ENCODE assay signal across 11 cellular contexts in genomic region chr16:63617047-63617989, GRCh38.
DNase-seq lines count a peak whose midpoint lies in the region; ATAC-seq, FAIRE-seq and TF ChIP-seq lines count a peak whose summit lies in the region.
"Had no signal": no experiment of that assay in that cellular context is flagged by ENCODE, and none has a peak within 500 bp of the region (broad histone marks: within the 10 kb centered on the region; RNA-seq: fewer than 3 reads in every experiment).

No MANE protein-coding gene starts in this region.

- no peaks in the 10 kb centered on the region for H3K23me2 ChIP-seq in H1 (ENCODE audit: low read depth, low read length)

- no peak overlapping the region for H2BK120ac ChIP-seq in H1 (replicated peaks; ENCODE audit: low read depth, low read length)

- peak overlapping the region; percentile 38 for H3K4ac ChIP-seq in H1 (replicated peaks; ENCODE audit: insufficient read length, low read depth, low read length)

- H3K9me3 Mint-ChIP-seq in activated T-cell treated with anti-CD3 and anti-CD28 coated beads, Interleukin-2, amount 50 U/mL, for 24 hours = peaks cover 22% of the 10 kb centered on the region

- H3K23ac ChIP-seq in H1 (ENCODE audit: insufficient read length) = no peak overlapping the region

- WGBS in H1 (ENCODE audit: extremely low coverage in 1 of 2, insufficient coverage in 1 of 2, insufficient read length in 1 of 2, insufficient replicate concordance in 2 of 2, low coverage in 1 of 2, low lambda C conversion rate in 2 of 2, missing lambda C conversion rate in 1 of 2), 2 experiments = 86% methylated on average over 40 of the region's 55 CpGs; no CpG with 5 or more reads in 1 of the 2 experiments
- 36 to 48% methylated on average over 8 to 15 of the region's 55 CpGs for WGBS in upper lobe of left lung, 2 donors

- H2AK5ac ChIP-seq in H1 (ENCODE audit: low read depth, low read length) = no peak overlapping the region

- H3K36me3 Mint-ChIP-seq in activated T-cell treated with anti-CD3 and anti-CD28 coated beads, Interleukin-2, amount 50 U/mL, for 24 hours (ENCODE audit: low read depth) = no peaks in the 10 kb centered on the region
- H3K36me3 Mint-ChIP-seq: activated naive CD4-positive, alpha-beta T cell treated with anti-CD3 and anti-CD28 coated beads, Interleukin-2, amount 50 U/mL, for 24 hours; stimulated activated effector memory CD8-positive, alpha-beta T cell treated with anti-CD3 and anti-CD28 coated beads, Interleukin-12 subunit alpha, Interleukin-12 subunit beta, amount 100 ng/mL, for 72 hours had no signal

- no peaks in the 10 kb centered on the region for H3K27me3 Mint-ChIP-seq in activated T-cell treated with anti-CD3 and anti-CD28 coated beads, Interleukin-2, amount 50 U/mL, for 24 hours
- H3K27me3 Mint-ChIP-seq: activated naive CD4-positive, alpha-beta T cell treated with anti-CD3 and anti-CD28 coated beads, Interleukin-2, amount 50 U/mL, for 24 hours had no signal

- intact Hi-C loops in left lung (cut with DNase I) = no loop called here

- CTCF ChIA-PET in H1 (lab: Charles Lee; ENCODE audit: partially characterized antibody) = interaction anchor here (1.2 to 1.8 kb wide), 2 partner anchors 12 to 156 kb away, joined by 3 to 8 read pairs; no protein-coding TSS in a partner anchor

- H3K36me3 ChIP-seq in H1 (ENCODE audit: control insufficient read depth in 2 of 4, insufficient read depth in 4 of 4, low read length in 3 of 4) (no peaks in the 10 kb centered on the region), left lung (no peaks in the 10 kb centered on the region), upper lobe of left lung (no peaks in the 10 kb centered on the region)

- H3K9ac ChIP-seq in H1 (replicated peaks in 1 of 4; ENCODE audit: extremely low read depth in 1 of 4, low read depth in 3 of 4, low read length in 3 of 4) = no peak overlapping the region

- DNase-seq in NCI-H345 (lab: John Stamatoyannopoulos, UW) (peak; percentile 51), NCI-H345 treated with DMSO at 0.1 percent for 48 hours (lab: John Stamatoyannopoulos, UW; ENCODE audit: unreplicated experiment) (no peak), H1 (ENCODE audit: low read depth in 1 of 2, low spot score in 2 of 2) (no peak), left lung (peak in 1 of 2 donors; percentile 73), upper lobe of left lung (peak in 1 of 2 donors; percentile 77), cerebellum (ENCODE audit: low spot score) (no peak)
- no peak for DNase-seq in activated T-cell treated with anti-CD3 and anti-CD28 coated beads, Interleukin-2, amount 50 U/mL, for 24 hours

- ATAC-seq in left lung (peak; percentile 58), upper lobe of left lung (ENCODE audit: low FRiP score in 2 of 2) (peak in 1 of 2 donors; percentile 19), HG03196 (IDR thresholded peaks at IDR 0.05; ENCODE audit: unreplicated experiment) (no peak)
- ATAC-seq: GM12878; stimulated activated effector memory CD8-positive, alpha-beta T cell treated with anti-CD3 and anti-CD28 coated beads, Interleukin-12 subunit alpha, Interleukin-12 subunit beta, amount 100 ng/mL, for 72 hours had no signal

- no peak overlapping the region for H2BK20ac ChIP-seq in H1 (ENCODE audit: low read length)

- no peak overlapping the region for H2BK15ac ChIP-seq in H1 (ENCODE audit: low read length)

- H4K8ac ChIP-seq in H1 (ENCODE audit: extremely low read depth, insufficient read depth, low read length) = peak overlapping the region; percentile 88

- no peak overlapping the region for H3K18ac ChIP-seq in H1 (ENCODE audit: extremely low read depth, low read length)

- no peaks in the 10 kb centered on the region for H3K79me1 ChIP-seq in H1 (ENCODE audit: low read depth, low read length)

- peak overlapping the region in 1 of 4 experiments; percentile 5; a peak in 1 of 8 replicates for H3K4me3 ChIP-seq in H1 (ENCODE audit: extremely low read depth in 1 of 4, insufficient read depth in 2 of 4, low read depth in 3 of 4, low read length in 4 of 4)
- H3K4me3 ChIP-seq in left lung = peak overlapping the region; percentile 11 to 16
- peak overlapping the region in 3 of 4 donors; percentile 33 to 42 (median 41) for H3K4me3 ChIP-seq in upper lobe of left lung
- H3K4me3 ChIP-seq: GM12878 had no signal

- peak overlapping the region in 1 of 2 experiments; percentile 23; a peak in 1 of 4 replicates for H3K4me2 ChIP-seq in H1 (ENCODE audit: insufficient read depth in 1 of 2, low read depth in 2 of 2, low read length in 2 of 2)

- H3K9me3 ChIP-seq in H1 (ENCODE audit: insufficient read depth in 2 of 2, low read depth in 1 of 2, low read length in 1 of 2) (peaks cover 0 to 2% of the 10 kb centered on the region in 2 experiments; a peak in 1 of 4 replicates), left lung (peaks cover 0 to 3% of the 10 kb centered on the region in 2 donors), upper lobe of left lung (peaks cover 0 to 7% (median 0%) of the 10 kb centered on the region in 4 donors)

- TF ChIP-seq POLR2A in H1 (IDR thresholded peaks at IDR 0.05; ENCODE audit: control extremely low read depth in 1 of 2, low read depth in 2 of 2, low read length in 2 of 2) (no peak), upper lobe of left lung (IDR thresholded peaks at IDR 0.05) (no peak)

- H3K56ac ChIP-seq in H1 (replicated peaks; ENCODE audit: insufficient read length, low read depth, low read length) = no peak overlapping the region

- no peaks in the 10 kb centered on the region for H3K27me3 ChIP-seq in H1 (replicated peaks in 1 of 4; ENCODE audit: control insufficient read depth in 3 of 4, extremely low read depth in 1 of 4, insufficient read depth in 3 of 4, low read length in 3 of 4)
- peaks cover 0 to 18% of the 10 kb centered on the region in 2 donors for H3K27me3 ChIP-seq in left lung
- no peaks in the 10 kb centered on the region for H3K27me3 ChIP-seq in upper lobe of left lung

- no peaks in the 10 kb centered on the region for H3K4me1 Mint-ChIP-seq in activated T-cell treated with anti-CD3 and anti-CD28 coated beads, Interleukin-2, amount 50 U/mL, for 24 hours (ENCODE audit: low read depth)
- H3K4me1 Mint-ChIP-seq: activated naive CD4-positive, alpha-beta T cell treated with anti-CD3 and anti-CD28 coated beads, Interleukin-2, amount 50 U/mL, for 24 hours; stimulated activated effector memory CD8-positive, alpha-beta T cell treated with anti-CD3 and anti-CD28 coated beads, Interleukin-12 subunit alpha, Interleukin-12 subunit beta, amount 100 ng/mL, for 72 hours had no signal

- no peak overlapping the region for H2BK12ac ChIP-seq in H1 (ENCODE audit: low read depth, low read length)

- H3K4me1 ChIP-seq in H1 (replicated peaks in 1 of 4; ENCODE audit: control insufficient read depth in 3 of 4, insufficient read depth in 4 of 4, low read length in 3 of 4) (peaks cover 0 to 2% (median 0%) of the 10 kb centered on the region in 4 experiments; a peak in 1 of 7 replicates), left lung (no peaks in the 10 kb centered on the region), upper lobe of left lung (peaks cover 0 to 8% (median 0%) of the 10 kb centered on the region in 4 donors)

- FAIRE-seq in H1 (lab: Jason Lieb, UNC) = no peak
- FAIRE-seq: GM12878 had no signal

- no peak overlapping the region for H4K5ac ChIP-seq in H1 (ENCODE audit: insufficient read length, low read depth, low read length)

- no peaks in the 10 kb centered on the region for H4K20me1 ChIP-seq in H1 (replicated peaks in 1 of 2; ENCODE audit: control insufficient read depth in 1 of 2, insufficient read depth in 2 of 2, low read length in 2 of 2)

- H3K4me3 Mint-ChIP-seq in activated T-cell treated with anti-CD3 and anti-CD28 coated beads, Interleukin-2, amount 50 U/mL, for 24 hours = no peak overlapping the region
- H3K4me3 Mint-ChIP-seq: activated naive CD4-positive, alpha-beta T cell treated with anti-CD3 and anti-CD28 coated beads, Interleukin-2, amount 50 U/mL, for 24 hours; stimulated activated effector memory CD8-positive, alpha-beta T cell treated with anti-CD3 and anti-CD28 coated beads, Interleukin-12 subunit alpha, Interleukin-12 subunit beta, amount 100 ng/mL, for 72 hours had no signal

- no peak for TF ChIP-seq RAD21 in H1 (IDR thresholded peaks at IDR 0.05 in 1 of 2, conservative IDR thresholded peaks at IDR 0.05 in 1 of 2; ENCODE audit: low read depth in 2 of 2, low read length in 2 of 2)

- H3K14ac ChIP-seq in H1 (ENCODE audit: insufficient read length) = no peak overlapping the region

- no peak overlapping the region for H2BK5ac ChIP-seq in H1 (ENCODE audit: low read depth, low read length)

- TF ChIP-seq CTCF in H1 (IDR thresholded peaks at IDR 0.05; ENCODE audit: control extremely low read depth in 1 of 3, insufficient read depth in 1 of 3, low read depth in 1 of 3, low read length in 3 of 3) = no peak
- no peak for TF ChIP-seq CTCF in left lung (IDR thresholded peaks at IDR 0.05)
- TF ChIP-seq CTCF in upper lobe of left lung (IDR thresholded peaks at IDR 0.05) = no peak

- H4K91ac ChIP-seq in H1 (replicated peaks; ENCODE audit: insufficient read length, low read length) = no peak overlapping the region

- POLR2A ChIA-PET in H1 (lab: Charles Lee; ENCODE audit: partially characterized antibody) = no interaction called here

- H3K27ac ChIP-seq in H1 (ENCODE audit: low read depth, low read length) = no peak overlapping the region
- H3K27ac ChIP-seq in left lung = no peak overlapping the region
- no peak overlapping the region for H3K27ac ChIP-seq in upper lobe of left lung

- 0 out of 2 replicates have a peak overlapping the region, but pooled peaks have one; percentile 53 for H2AFZ ChIP-seq in H1 (ENCODE audit: low read length)

- no peak overlapping the region for H3K27ac Mint-ChIP-seq in activated T-cell treated with anti-CD3 and anti-CD28 coated beads, Interleukin-2, amount 50 U/mL, for 24 hours
- H3K27ac Mint-ChIP-seq: activated naive CD4-positive, alpha-beta T cell treated with anti-CD3 and anti-CD28 coated beads, Interleukin-2, amount 50 U/mL, for 24 hours; stimulated activated effector memory CD8-positive, alpha-beta T cell treated with anti-CD3 and anti-CD28 coated beads, Interleukin-12 subunit alpha, Interleukin-12 subunit beta, amount 100 ng/mL, for 72 hours had no signal

- TF ChIP-seq EP300 in H1 (IDR thresholded peaks at IDR 0.05; ENCODE audit: borderline replicate concordance in 1 of 2, low read depth in 2 of 2, low read length in 2 of 2) (no peak), upper lobe of left lung (IDR thresholded peaks at IDR 0.05) (no peak)

- no peaks in the 10 kb centered on the region for H3K79me2 ChIP-seq in H1 (ENCODE audit: control insufficient read depth in 1 of 2, insufficient read depth in 2 of 2, low read length in 2 of 2)

TF ChIP-seq in H1, 55 proteins besides CTCF, POLR2A, EP300 and RAD21:
- TF ChIP-seq SP4 (IDR thresholded peaks at IDR 0.05; ENCODE audit: low read length) = no peak
